In genomic region chr22:25197335-25197734, GRCh38 we compare ENCODE assay signal across 21 cellular contexts. TPM values are rescaled to one million over a fixed set of nuclear protein-coding genes. Genes with fewer than 3 reads are reported as not detected.
DNase-seq lines count a peak whose midpoint lies in the region; ATAC-seq and TF ChIP-seq lines count a peak whose summit lies in the region.
"Had no signal": no experiment of that assay in that cellular context is flagged by ENCODE, and none has a peak within 500 bp of the region (broad histone marks: within the 10 kb centered on the region; RNA-seq: fewer than 3 reads in every experiment).

No MANE protein-coding gene starts in this region.

- H3K9me3 Mint-ChIP-seq in activated T-cell treated with anti-CD3 and anti-CD28 coated beads, Interleukin-2, amount 50 U/mL, for 24 hours, result no peaks in the 10 kb centered on the region
- H3K9me3 Mint-ChIP-seq in neural progenitor cell, result no peaks in the 10 kb centered on the region
- H3K9me3 Mint-ChIP-seq: GM23338 had no signal

- H3K27me3 Mint-ChIP-seq in activated T-cell treated with anti-CD3 and anti-CD28 coated beads, Interleukin-2, amount 50 U/mL, for 24 hours, result no peaks in the 10 kb centered on the region
- H3K27me3 Mint-ChIP-seq in neural progenitor cell (ENCODE audit: insufficient read depth, low read depth), result peaks cover 2% of the 10 kb centered on the region
- H3K27me3 Mint-ChIP-seq: CD4-positive, alpha-beta memory T cell had no signal

- H2AFZ ChIP-seq in neural progenitor cell (replicated peaks), result no peak overlapping the region
- H2AFZ ChIP-seq: GM23338 had no signal

- no peaks in the 10 kb centered on the region for H3K4me1 Mint-ChIP-seq in activated T-cell treated with anti-CD3 and anti-CD28 coated beads, Interleukin-2, amount 50 U/mL, for 24 hours (ENCODE audit: low read depth)
- peaks cover 31% of the 10 kb centered on the region for H3K4me1 Mint-ChIP-seq in neural progenitor cell

- peaks cover 12% of the 10 kb centered on the region for H3K36me3 Mint-ChIP-seq in activated T-cell treated with anti-CD3 and anti-CD28 coated beads, Interleukin-2, amount 50 U/mL, for 24 hours (ENCODE audit: low read depth)
- H3K36me3 Mint-ChIP-seq in neural progenitor cell, result peaks cover 2% of the 10 kb centered on the region

- H3K27ac ChIP-seq in neural progenitor cell, result peak overlapping the region; percentile 8
- no peak overlapping the region for H3K27ac ChIP-seq in upper lobe of right lung
- H3K27ac ChIP-seq in gastrocnemius medialis, result no peak overlapping the region
- H3K27ac ChIP-seq: 22Rv1 had no signal

- H3K27me3 ChIP-seq in neural progenitor cell (no peaks in the 10 kb centered on the region), upper lobe of right lung (no peaks in the 10 kb centered on the region), gastrocnemius medialis (no peaks in the 10 kb centered on the region)

- peaks cover 72% of the 10 kb centered on the region for H4K20me1 ChIP-seq in neural progenitor cell (ENCODE audit: low read depth)

- peak overlapping the region; percentile 50 for H3K4me2 ChIP-seq in neural progenitor cell
- H3K4me2 ChIP-seq: GM23338 had no signal

- H3K4me1 ChIP-seq in neural progenitor cell, result peaks cover 20% of the 10 kb centered on the region
- no peaks in the 10 kb centered on the region for H3K4me1 ChIP-seq in upper lobe of right lung
- no peaks in the 10 kb centered on the region for H3K4me1 ChIP-seq in gastrocnemius medialis
- H3K4me1 ChIP-seq: HAP-1 had no signal

- TF ChIP-seq POLR2A in gastrocnemius medialis (IDR thresholded peaks at IDR 0.05), result no peak

- no peak overlapping the region for H3K4me3 Mint-ChIP-seq in activated T-cell treated with anti-CD3 and anti-CD28 coated beads, Interleukin-2, amount 50 U/mL, for 24 hours
- H3K4me3 Mint-ChIP-seq in neural progenitor cell, result no peak overlapping the region
- H3K4me3 Mint-ChIP-seq: CD4-positive, alpha-beta memory T cell; GM23338; HFFc6 had no signal

- ATAC-seq in upper lobe of right lung, result no peak
- ATAC-seq in HG03139 (IDR thresholded peaks at IDR 0.05; ENCODE audit: unreplicated experiment), result no peak
- no peak for ATAC-seq in gastrocnemius medialis
- ATAC-seq: GM12878, GM23338 had no signal

- no peak overlapping the region for H3K4me3 ChIP-seq in neural progenitor cell
- no peak overlapping the region for H3K4me3 ChIP-seq in upper lobe of right lung
- no peak overlapping the region for H3K4me3 ChIP-seq in gastrocnemius medialis
- H3K4me3 ChIP-seq: GM12878, GM23338, HAP-1 had no signal

- peaks cover 15% of the 10 kb centered on the region for H3F3A ChIP-seq in neural progenitor cell (ENCODE audit: low read depth)

- in situ Hi-C loops in gastrocnemius medialis (cut with MboI; ENCODE audit: low sequenced_read_pairs in 4 of 4), result loop anchor here in 1 of 4 donors (25.0 kb wide), 1 partner anchor 260 kb away; the partner anchor contains the start of gene LHFPL7

- no peak overlapping the region for H3K9ac ChIP-seq in neural progenitor cell

- H3K27ac Mint-ChIP-seq in activated T-cell treated with anti-CD3 and anti-CD28 coated beads, Interleukin-2, amount 50 U/mL, for 24 hours, result peak overlapping the region; percentile 27
- no peak overlapping the region for H3K27ac Mint-ChIP-seq in neural progenitor cell
- H3K27ac Mint-ChIP-seq: CD4-positive, alpha-beta memory T cell; GM23338; HFFc6 had no signal

- H3K79me2 ChIP-seq in neural progenitor cell (ENCODE audit: low read depth), result no peaks in the 10 kb centered on the region

- intact Hi-C loops in upper lobe of right lung (cut with DNase I) (no loop called here), gastrocnemius medialis (cut with DNase I; ENCODE audit: low total_unique reads) (no loop called here)

- H3K36me3 ChIP-seq in neural progenitor cell (no peaks in the 10 kb centered on the region), upper lobe of right lung (peaks cover 19% of the 10 kb centered on the region), gastrocnemius medialis (peaks cover 0 to 17% of the 10 kb centered on the region in 2 donors)

- H3K9me3 ChIP-seq in neural progenitor cell (ENCODE audit: low read depth) (no peaks in the 10 kb centered on the region), upper lobe of right lung (no peaks in the 10 kb centered on the region), gastrocnemius medialis (no peaks in the 10 kb centered on the region)
- H3K9me3 ChIP-seq: HAP-1 had no signal

- TF ChIP-seq CTCF in neural progenitor cell (IDR thresholded peaks at IDR 0.05) (no peak), upper lobe of right lung (IDR thresholded peaks at IDR 0.05) (no peak), gastrocnemius medialis (IDR thresholded peaks at IDR 0.05 in 4 of 5, conservative IDR thresholded peaks at IDR 0.05 in 1 of 5) (no peak)

- DNase-seq in activated T-cell treated with anti-CD3 and anti-CD28 coated beads, Interleukin-2, amount 50 U/mL, for 24 hours, result no peak
- no peak for DNase-seq in activated T-cell treated with anti-CD3 and anti-CD28 coated beads, Interleukin-2, amount 50 U/mL, for 48 hours
- DNase-seq in kidney tubule cell (ENCODE audit: low spot score) (peak; percentile 32), neural progenitor cell (ENCODE audit: low spot score) (no peak), upper lobe of right lung (peak; percentile 54), H4 (ENCODE audit: low spot score) (no peak), gastrocnemius medialis (no peak)
- DNase-seq: ACHN; AML-193; CD4-positive, alpha-beta memory T cell; COR-L47; DMS 273 treated with DMSO at 0.1 percent for 48 hours; DMS79; EL; GDM1; HFFc6 had no signal

RNA-seq across cellular contexts. Expression of gene CRYBB3, which starts 2.3 kb away (rescaled TPM):
- total RNA-seq in neural progenitor cell (ENCODE audit: low replicate concordance) (0.19 TPM in 1 of 2 replicates, not detected in the other), upper lobe of right lung (0.72 TPM), gastrocnemius medialis (not detected)
- not detected in 2 replicates for total RNA-seq in H4 (2014; rRNA removed; shearing (Covaris generic))
- total RNA-seq: CD4-positive, alpha-beta memory T cell; GM12878; HFFc6 had no signal

RNA-seq across cellular contexts. Expression of gene CRYBB2, which starts 22.1 kb away (rescaled TPM):
- 0.65 TPM in 1 of 2 replicates, not detected in the other for total RNA-seq in neural progenitor cell (ENCODE audit: low replicate concordance)
- total RNA-seq in upper lobe of right lung, result not detected
- 0.51 and 1.6 TPM in 2 replicates for total RNA-seq in H4 (2014; rRNA removed; shearing (Covaris generic))
- not detected for total RNA-seq in gastrocnemius medialis
- total RNA-seq: CD4-positive, alpha-beta memory T cell; GM12878 had no signal

Comparison
In these comparisons a context has a peak if more than half of its experiments do, and no peak if none do; other contexts are left out.
1. DNase-seq: peak in kidney tubule cell (single experiment) and upper lobe of right lung (single experiment); none in activated T-cell treated with anti-CD3 and anti-CD28 coated beads, Interleukin-2, amount 50 U/mL, for 24 hours (single experiment), activated T-cell treated with anti-CD3 and anti-CD28 coated beads, Interleukin-2, amount 50 U/mL, for 48 hours (0 of 2), neural progenitor cell (single experiment), H4 (single experiment) and gastrocnemius medialis (0 of 2).